ENCODE assay signal across 9 cellular contexts in genomic region chr11:75768909-75769771, GRCh38. TPM values are rescaled to one million over a fixed set of nuclear protein-coding genes. Genes with fewer than 3 reads are reported as not detected.
DNase-seq lines count a peak whose midpoint lies in the region; ATAC-seq and TF ChIP-seq lines count a peak whose summit lies in the region.
"Had no signal": no experiment of that assay in that cellular context is flagged by ENCODE, and none has a peak within 500 bp of the region (broad histone marks: within the 10 kb centered on the region; RNA-seq: fewer than 3 reads in every experiment).

No MANE protein-coding gene starts in this region.

- POLR2A ChIA-PET in Panc1 (lab: Charles Lee), result no interaction called here

- H3K27ac Mint-ChIP-seq in HFFc6, result no peak overlapping the region

- H3K4me1 Mint-ChIP-seq in HFFc6 (ENCODE audit: low read depth), result peaks cover 20% of the 10 kb centered on the region

- BruUV-seq in Panc1 (replicated peaks; lab: Mats Ljungman, UMichigan), result no TSS peak

- TF ChIP-seq CTCF in GM12873 (IDR thresholded peaks at IDR 0.05; ENCODE audit: insufficient read depth, low read depth, low read length, missing control alignments) (peak; percentile 3), Panc1 (IDR thresholded peaks at IDR 0.05) (no peak), fibroblast of the aortic adventitia (IDR thresholded peaks at IDR 0.05; ENCODE audit: insufficient read depth, low read length) (no peak), HFFc6 (IDR thresholded peaks at IDR 0.05) (no peak)

- DNase-seq in Panc1 (ENCODE audit: low read depth, low spot score) (no peak), fibroblast of the aortic adventitia (ENCODE audit: low read depth) (no peak), posterior vena cava (ENCODE audit: low spot score) (peak; percentile 71), HFFc6 (no peak)
- no peak for DNase-seq in activated effector memory CD4-positive, alpha-beta T cell treated with Interleukin-2 at 50 U/mL for 16 hours

- intact Hi-C loops in Panc1 (cut with micrococcal nuclease; ENCODE audit: unreplicated experiment), result no loop called here
- intact Hi-C loops in posterior vena cava (cut with DNase I), result no loop called here

- CTCF ChIA-PET in Panc1 (lab: Charles Lee), result interaction anchor here (0.7 kb wide), 1 partner anchor 33 kb away, joined by 3 read pairs; no protein-coding TSS in a partner anchor

- no peaks in the 10 kb centered on the region for H3K27me3 ChIP-seq in Panc1 (ENCODE audit: control insufficient read depth, insufficient read depth, low read length)

- ATAC-seq in Panc1 (peak; percentile 40), HG03565 (IDR thresholded peaks at IDR 0.05; ENCODE audit: unreplicated experiment) (no peak), HG02970 (IDR thresholded peaks at IDR 0.05; ENCODE audit: low FRiP score, unreplicated experiment) (no peak)

- no peaks in the 10 kb centered on the region for H3K36me3 Mint-ChIP-seq in HFFc6 (ENCODE audit: low read depth)

- H3K27me3 Mint-ChIP-seq in HFFc6 (ENCODE audit: insufficient read depth), result peaks cover 48% of the 10 kb centered on the region

- no peak overlapping the region for H3K4me3 Mint-ChIP-seq in HFFc6

- H3K4me1 ChIP-seq in Panc1 (ENCODE audit: control insufficient read depth, insufficient read depth, low read length), result peaks cover 11% of the 10 kb centered on the region; the same call in 1 of the 2 replicates

- H3K4me3 ChIP-seq in Panc1 (ENCODE audit: low read depth in 2 of 2, low read length in 2 of 2) (peak overlapping the region; percentile 61 to 77), fibroblast of the aortic adventitia (ENCODE audit: low read depth, low read length) (peak overlapping the region; percentile 65)

- in situ Hi-C loops in Panc1 (cut with HindIII; ENCODE audit: low pct_unique_long_range_greater_than_20kb, low sequenced_read_pairs), result no loop called here

- H3K27ac ChIP-seq in Panc1 (ENCODE audit: low read length), result peak overlapping the region; percentile 72

- H3K9me3 Mint-ChIP-seq in HFFc6, result no peaks in the 10 kb centered on the region

- H3K9me3 ChIP-seq in Panc1 (ENCODE audit: control insufficient read depth, insufficient read depth, low read depth, low read length), result no peaks in the 10 kb centered on the region

- no peaks in the 10 kb centered on the region for H3K36me3 ChIP-seq in Panc1 (ENCODE audit: control insufficient read depth, insufficient read depth, low read length)

RNA-seq across cellular contexts. Expression of gene DGAT2, which starts 0.6 kb away (rescaled TPM):
- total RNA-seq in Panc1 (2021; ENCODE audit: unreplicated experiment), result 19.2 TPM
- polyA plus RNA-seq in Panc1 (2012; ENCODE audit: insufficient read length), result 23.1 TPM
- total RNA-seq in fibroblast of the aortic adventitia (ENCODE audit: low replicate concordance), result 0.16 and 13.4 TPM in 2 replicates
- total RNA-seq in posterior vena cava, result 1 to 10 TPM; 2.1 to 3.4 TPM
- under 1 TPM; 0.23 to 0.55 (median 0.36) TPM for total RNA-seq in HFFc6 (2021; fragmentation: NEBNext Ultra II Directional; extraction: Animal tissue kit (Norgen Biotek cat#: 25700))

RNA-seq across cellular contexts. Expression of gene UVRAG, which starts 45.9 kb away (rescaled TPM):
- total RNA-seq in Panc1 (2021; ENCODE audit: unreplicated experiment) (29.5 TPM), fibroblast of the aortic adventitia (ENCODE audit: low replicate concordance) (21.6 and 53.6 TPM in 2 replicates), posterior vena cava (10 to 100 TPM; 27.0 to 27.8 TPM)
- 12.0 TPM for polyA plus RNA-seq in Panc1 (2012; ENCODE audit: insufficient read length)
- total RNA-seq in HFFc6 (2021; fragmentation: NEBNext Ultra II Directional; extraction: Animal tissue kit (Norgen Biotek cat#: 25700)), result 10 to 100 TPM in 4 of 6 experiments, 1 to 10 TPM in 2; 9.4 to 12.9 (median 10.7) TPM

RNA-seq across cellular contexts. Expression of gene MOGAT2, which starts 51.5 kb away (rescaled TPM):
- 0.08 TPM for total RNA-seq in Panc1 (2021; ENCODE audit: unreplicated experiment)
- polyA plus RNA-seq in Panc1 (2012; ENCODE audit: insufficient read length), result not detected
- not detected in 2 replicates for total RNA-seq in fibroblast of the aortic adventitia (ENCODE audit: low replicate concordance)
- total RNA-seq in posterior vena cava, result not detected
- not detected for total RNA-seq in HFFc6 (2021; fragmentation: NEBNext Ultra II Directional; extraction: Animal tissue kit (Norgen Biotek cat#: 25700))
- total RNA-seq: SK-MEL-5 had no signal
